ENCODE assay signal across 1 cellular context in genomic region chr22:30421695-30422480, GRCh38.
TF ChIP-seq lines count a peak whose summit lies in the region.

No MANE protein-coding gene starts in this region.

TF ChIP-seq in HepG2, 621 proteins besides CTCF, POLR2A, EP300 and RAD21 (continues in another document):
- TF ChIP-seq HNRNPL (IDR thresholded peaks at IDR 0.05; ENCODE audit: low read depth, low read length): no peak
- TF ChIP-seq ZFP62 (CRISPR knock-in tag; IDR thresholded peaks at IDR 0.05): no peak
- TF ChIP-seq ZNF569 (CRISPR knock-in tag; IDR thresholded peaks at IDR 0.05; ENCODE audit: borderline replicate concordance): no peak
- TF ChIP-seq CBX1 (IDR thresholded peaks at IDR 0.05; ENCODE audit: low read depth): no peak
- 0 out of 2 replicates have a peak, but pooled peaks have one; percentile 21 for TF ChIP-seq KDM5B (CRISPR knock-in tag; IDR thresholded peaks at IDR 0.05; ENCODE audit: borderline replicate concordance)
- TF ChIP-seq TBX2 (CRISPR knock-in tag; IDR thresholded peaks at IDR 0.05; ENCODE audit: borderline replicate concordance): 0 out of 2 replicates have a peak, but pooled peaks have one; percentile 44
- TF ChIP-seq ZNF580 (CRISPR knock-in tag; IDR thresholded peaks at IDR 0.05; ENCODE audit: borderline replicate concordance, low read depth): 0 out of 2 replicates have a peak, but pooled peaks have one; percentile 40
- TF ChIP-seq TCF12 (IDR thresholded peaks at IDR 0.05): no peak
- TF ChIP-seq TCF12 (CRISPR knock-in tag; IDR thresholded peaks at IDR 0.05): no peak
- TF ChIP-seq HES4 (CRISPR knock-in tag; IDR thresholded peaks at IDR 0.05; ENCODE audit: borderline replicate concordance): no peak
- TF ChIP-seq TARDBP (CRISPR knock-in tag; IDR thresholded peaks at IDR 0.05): peak; percentile 37; the same call in 1 of the 2 replicates
- TF ChIP-seq ZBTB34 (CRISPR knock-in tag; IDR thresholded peaks at IDR 0.05): peak; percentile 59; the same call in 1 of the 2 replicates
- peak; percentile 45; the same call in 1 of the 2 replicates for TF ChIP-seq RXRB (CRISPR knock-in tag; IDR thresholded peaks at IDR 0.05; ENCODE audit: borderline replicate concordance)
- no peak for TF ChIP-seq RXRA (CRISPR knock-in tag; IDR thresholded peaks at IDR 0.05)
- peak; percentile 32; the same call in 1 of the 2 replicates for TF ChIP-seq ZNF331 (CRISPR knock-in tag; IDR thresholded peaks at IDR 0.05)
- TF ChIP-seq HNF4A (CRISPR knock-in tag; IDR thresholded peaks at IDR 0.05): peak; percentile 80
- peak; percentile 82 for TF ChIP-seq POLR2G (IDR thresholded peaks at IDR 0.05; ENCODE audit: low read depth, low read length)
- no peak for TF ChIP-seq ZSCAN22 (CRISPR knock-in tag; IDR thresholded peaks at IDR 0.05)
- peak; percentile 23; the same call in 1 of the 2 replicates for TF ChIP-seq SOX5 (CRISPR knock-in tag; IDR thresholded peaks at IDR 0.05; ENCODE audit: borderline replicate concordance)
- TF ChIP-seq MAFK (conservative IDR thresholded peaks at IDR 0.05 in 1 of 2, IDR thresholded peaks at IDR 0.05 in 1 of 2; ENCODE audit: low read length in 2 of 2): no peak
- TF ChIP-seq SUZ12 (IDR thresholded peaks at IDR 0.05; ENCODE audit: low read depth, low read length): no peak
- TF ChIP-seq MEIS1 (CRISPR knock-in tag; IDR thresholded peaks at IDR 0.05; ENCODE audit: borderline replicate concordance): peak; percentile 34; the same call in 1 of the 2 replicates
- peak; percentile 60; the same call in 1 of the 2 replicates for TF ChIP-seq TFE3 (CRISPR knock-in tag; IDR thresholded peaks at IDR 0.05)
- no peak for TF ChIP-seq ZBTB49 (CRISPR knock-in tag; IDR thresholded peaks at IDR 0.05; ENCODE audit: borderline replicate concordance)
- no peak for TF ChIP-seq PCBP2 (optimal IDR thresholded peaks at IDR 0.05; ENCODE audit: low read depth, low read length, poor library complexity, severe bottlenecking)
- TF ChIP-seq, protein P1, sequence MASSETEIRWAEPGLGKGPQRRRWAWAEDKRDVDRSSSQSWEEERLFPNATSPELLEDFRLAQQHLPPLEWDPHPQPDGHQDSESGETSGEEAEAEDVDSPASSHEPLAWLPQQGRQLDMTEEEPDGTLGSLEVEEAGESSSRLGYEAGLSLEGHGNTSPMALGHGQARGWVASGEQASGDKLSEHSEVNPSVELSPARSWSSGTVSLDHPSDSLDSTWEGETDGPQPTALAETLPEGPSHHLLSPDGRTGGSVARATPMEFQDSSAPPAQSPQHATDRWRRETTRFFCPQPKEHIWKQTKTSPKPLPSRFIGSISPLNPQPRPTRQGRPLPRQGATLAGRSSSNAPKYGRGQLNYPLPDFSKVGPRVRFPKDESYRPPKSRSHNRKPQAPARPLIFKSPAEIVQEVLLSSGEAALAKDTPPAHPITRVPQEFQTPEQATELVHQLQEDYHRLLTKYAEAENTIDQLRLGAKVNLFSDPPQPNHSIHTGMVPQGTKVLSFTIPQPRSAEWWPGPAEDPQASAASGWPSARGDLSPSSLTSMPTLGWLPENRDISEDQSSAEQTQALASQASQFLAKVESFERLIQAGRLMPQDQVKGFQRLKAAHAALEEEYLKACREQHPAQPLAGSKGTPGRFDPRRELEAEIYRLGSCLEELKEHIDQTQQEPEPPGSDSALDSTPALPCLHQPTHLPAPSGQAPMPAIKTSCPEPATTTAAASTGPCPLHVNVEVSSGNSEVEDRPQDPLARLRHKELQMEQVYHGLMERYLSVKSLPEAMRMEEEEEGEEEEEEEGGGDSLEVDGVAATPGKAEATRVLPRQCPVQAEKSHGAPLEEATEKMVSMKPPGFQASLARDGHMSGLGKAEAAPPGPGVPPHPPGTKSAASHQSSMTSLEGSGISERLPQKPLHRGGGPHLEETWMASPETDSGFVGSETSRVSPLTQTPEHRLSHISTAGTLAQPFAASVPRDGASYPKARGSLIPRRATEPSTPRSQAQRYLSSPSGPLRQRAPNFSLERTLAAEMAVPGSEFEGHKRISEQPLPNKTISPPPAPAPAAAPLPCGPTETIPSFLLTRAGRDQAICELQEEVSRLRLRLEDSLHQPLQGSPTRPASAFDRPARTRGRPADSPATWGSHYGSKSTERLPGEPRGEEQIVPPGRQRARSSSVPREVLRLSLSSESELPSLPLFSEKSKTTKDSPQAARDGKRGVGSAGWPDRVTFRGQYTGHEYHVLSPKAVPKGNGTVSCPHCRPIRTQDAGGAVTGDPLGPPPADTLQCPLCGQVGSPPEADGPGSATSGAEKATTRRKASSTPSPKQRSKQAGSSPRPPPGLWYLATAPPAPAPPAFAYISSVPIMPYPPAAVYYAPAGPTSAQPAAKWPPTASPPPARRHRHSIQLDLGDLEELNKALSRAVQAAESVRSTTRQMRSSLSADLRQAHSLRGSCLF (CRISPR knock-in tag; IDR thresholded peaks at IDR 0.05; ENCODE audit: borderline replicate concordance): no peak
- 0 out of 2 replicates have a peak, but pooled peaks have one; percentile 22 for TF ChIP-seq MIXL1 (CRISPR knock-in tag; IDR thresholded peaks at IDR 0.05)
- TF ChIP-seq, protein P2, sequence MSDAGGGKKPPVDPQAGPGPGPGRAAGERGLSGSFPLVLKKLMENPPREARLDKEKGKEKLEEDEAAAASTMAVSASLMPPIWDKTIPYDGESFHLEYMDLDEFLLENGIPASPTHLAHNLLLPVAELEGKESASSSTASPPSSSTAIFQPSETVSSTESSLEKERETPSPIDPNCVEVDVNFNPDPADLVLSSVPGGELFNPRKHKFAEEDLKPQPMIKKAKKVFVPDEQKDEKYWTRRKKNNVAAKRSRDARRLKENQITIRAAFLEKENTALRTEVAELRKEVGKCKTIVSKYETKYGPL (CRISPR knock-in tag; IDR thresholded peaks at IDR 0.05): no peak
- TF ChIP-seq ZNF326 (CRISPR knock-in tag; IDR thresholded peaks at IDR 0.05; ENCODE audit: borderline replicate concordance): no peak
- TF ChIP-seq AGO2 (optimal IDR thresholded peaks at IDR 0.05; ENCODE audit: low read depth, low read length): no peak
- TF ChIP-seq ISL2 (CRISPR knock-in tag; IDR thresholded peaks at IDR 0.05): peak; percentile 39; the same call in 1 of the 2 replicates
- TF ChIP-seq THAP7 (CRISPR knock-in tag; IDR thresholded peaks at IDR 0.05): no peak
- TF ChIP-seq, protein P3, sequence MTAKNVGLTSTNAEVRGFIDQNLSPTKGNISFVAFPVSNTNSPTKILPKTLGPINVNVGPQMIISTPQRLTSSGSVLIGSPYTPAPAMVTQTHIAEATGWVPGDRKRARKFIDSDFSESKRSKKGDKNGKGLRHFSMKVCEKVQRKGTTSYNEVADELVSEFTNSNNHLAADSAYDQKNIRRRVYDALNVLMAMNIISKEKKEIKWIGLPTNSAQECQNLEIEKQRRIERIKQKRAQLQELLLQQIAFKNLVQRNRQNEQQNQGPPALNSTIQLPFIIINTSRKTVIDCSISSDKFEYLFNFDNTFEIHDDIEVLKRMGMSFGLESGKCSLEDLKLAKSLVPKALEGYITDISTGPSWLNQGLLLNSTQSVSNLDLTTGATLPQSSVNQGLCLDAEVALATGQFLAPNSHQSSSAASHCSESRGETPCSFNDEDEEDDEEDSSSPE (CRISPR knock-in tag; IDR thresholded peaks at IDR 0.05): peak; percentile 18; the same call in 1 of the 2 replicates
- no peak for TF ChIP-seq ZFY (CRISPR knock-in tag; IDR thresholded peaks at IDR 0.05)
- no peak for TF ChIP-seq ISX (CRISPR knock-in tag; conservative IDR thresholded peaks at IDR 0.05)
- TF ChIP-seq DRAP1 (CRISPR knock-in tag; IDR thresholded peaks at IDR 0.05): peak; percentile 94
- TF ChIP-seq FOXP4 (CRISPR knock-in tag; IDR thresholded peaks at IDR 0.05): peak; percentile 63; the same call in 1 of the 2 replicates
- no peak for TF ChIP-seq TOPORS (CRISPR knock-in tag; IDR thresholded peaks at IDR 0.05)
- TF ChIP-seq, protein P4, sequence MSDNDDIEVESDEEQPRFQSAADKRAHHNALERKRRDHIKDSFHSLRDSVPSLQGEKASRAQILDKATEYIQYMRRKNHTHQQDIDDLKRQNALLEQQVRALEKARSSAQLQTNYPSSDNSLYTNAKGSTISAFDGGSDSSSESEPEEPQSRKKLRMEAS (IDR thresholded peaks at IDR 0.05): peak; percentile 30; the same call in 1 of the 2 replicates
- no peak for TF ChIP-seq JARID2 (CRISPR knock-in tag; IDR thresholded peaks at IDR 0.05; ENCODE audit: insufficient replicate concordance)
- TF ChIP-seq, protein P5, sequence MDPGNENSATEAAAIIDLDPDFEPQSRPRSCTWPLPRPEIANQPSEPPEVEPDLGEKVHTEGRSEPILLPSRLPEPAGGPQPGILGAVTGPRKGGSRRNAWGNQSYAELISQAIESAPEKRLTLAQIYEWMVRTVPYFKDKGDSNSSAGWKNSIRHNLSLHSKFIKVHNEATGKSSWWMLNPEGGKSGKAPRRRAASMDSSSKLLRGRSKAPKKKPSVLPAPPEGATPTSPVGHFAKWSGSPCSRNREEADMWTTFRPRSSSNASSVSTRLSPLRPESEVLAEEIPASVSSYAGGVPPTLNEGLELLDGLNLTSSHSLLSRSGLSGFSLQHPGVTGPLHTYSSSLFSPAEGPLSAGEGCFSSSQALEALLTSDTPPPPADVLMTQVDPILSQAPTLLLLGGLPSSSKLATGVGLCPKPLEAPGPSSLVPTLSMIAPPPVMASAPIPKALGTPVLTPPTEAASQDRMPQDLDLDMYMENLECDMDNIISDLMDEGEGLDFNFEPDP (CRISPR knock-in tag; conservative IDR thresholded peaks at IDR 0.05): 0 out of 2 replicates have a peak, but pooled peaks have one; percentile 75
- no peak for TF ChIP-seq RFXAP (CRISPR knock-in tag; IDR thresholded peaks at IDR 0.05; ENCODE audit: borderline replicate concordance)
- 0 out of 2 replicates have a peak, but pooled peaks have one; percentile 19 for TF ChIP-seq ONECUT2 (CRISPR knock-in tag; IDR thresholded peaks at IDR 0.05)
- TF ChIP-seq SRSF1 (optimal IDR thresholded peaks at IDR 0.05; ENCODE audit: low read depth, low read length): no peak
- TF ChIP-seq, protein P6, sequence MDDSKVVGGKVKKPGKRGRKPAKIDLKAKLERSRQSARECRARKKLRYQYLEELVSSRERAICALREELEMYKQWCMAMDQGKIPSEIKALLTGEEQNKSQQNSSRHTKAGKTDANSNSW (CRISPR knock-in tag; IDR thresholded peaks at IDR 0.05; ENCODE audit: borderline replicate concordance): no peak
- TF ChIP-seq ZNF451 (CRISPR knock-in tag; IDR thresholded peaks at IDR 0.05): no peak
